Comparison of ENCODE assay signal across 8 cellular contexts in the genomic region with DNA sequence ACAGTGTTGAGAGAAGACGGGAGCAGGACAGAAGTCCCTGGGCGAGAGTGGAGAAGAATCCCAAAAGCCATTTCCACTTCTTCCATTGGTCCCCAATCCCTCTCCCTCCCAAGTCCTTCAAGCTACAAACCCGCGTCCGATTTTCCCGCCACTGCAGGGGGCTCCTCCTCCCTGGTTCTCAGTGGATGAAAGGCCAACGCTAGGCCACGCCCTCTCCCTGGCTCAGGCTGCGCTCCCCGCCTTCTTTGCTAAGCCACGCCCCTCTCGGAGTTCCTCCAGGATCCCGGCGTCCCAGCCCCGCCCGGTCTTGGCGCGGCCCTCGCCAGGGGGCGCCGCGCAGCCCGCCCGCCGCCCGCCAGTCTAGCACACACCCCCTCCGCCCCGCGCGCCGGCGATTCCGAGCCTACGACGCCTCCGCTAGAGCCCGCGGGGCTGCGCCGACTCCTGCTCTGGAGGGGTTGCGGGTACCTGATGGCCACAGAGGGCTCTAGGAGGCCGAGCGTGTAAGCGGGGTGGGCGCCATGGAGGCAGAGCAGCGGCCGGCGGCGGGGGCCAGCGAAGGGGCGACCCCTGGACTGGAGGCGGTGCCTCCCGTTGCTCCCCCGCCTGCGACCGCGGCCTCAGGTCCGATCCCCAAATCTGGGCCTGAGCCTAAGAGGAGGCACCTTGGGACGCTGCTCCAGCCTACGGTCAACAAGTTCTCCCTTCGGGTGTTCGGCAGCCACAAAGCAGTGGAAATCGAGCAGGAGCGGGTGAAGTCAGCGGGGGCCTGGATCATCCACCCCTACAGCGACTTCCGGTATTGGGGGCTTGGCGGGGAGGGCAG. TPM values are rescaled to one million over a fixed set of nuclear protein-coding genes. Genes with fewer than 3 reads are reported as not detected.
DNase-seq lines count a peak whose midpoint lies in the region; ATAC-seq and TF ChIP-seq lines count a peak whose summit lies in the region.

TSS of gene HCN3 (plus strand) at position 394 of the 826 bp plus-strand sequence. CDS start at position 522, 128 bp downstream.

- H3K4me3 ChIP-seq in fibroblast of mammary gland (ENCODE audit: control insufficient read depth, low read depth, low read length) = peak within 1 kb of the TSS; percentile 58

- peaks cover 7% of the 10 kb centered on the region for H3K27me3 Mint-ChIP-seq in activated T-helper 1 cell treated with anti-CD3 and anti-CD28 coated beads, Interleukin-12 subunit alpha, Interleukin-12 subunit beta, Interleukin-2, Interleukin-4 antibody, amounts not matched to agents 30 ng/mL and 10 ng/mL and 1 ng/mL, durations not matched to agents 14 hours and 24 hours and 36 hours (ENCODE audit: insufficient read depth)
- H3K27me3 Mint-ChIP-seq in naive thymus-derived CD8-positive, alpha-beta T cell = no peaks in the 10 kb centered on the region
- H3K27me3 Mint-ChIP-seq in stimulated activated memory B cell treated with anti-CD40 and anti-IgM and Interleukin-4, amounts not matched to agents 10 μg/mL and 1 μg/mL and 100 μg/mL, for 72 hours = no peaks in the 10 kb centered on the region

- ATAC-seq in naive thymus-derived CD8-positive, alpha-beta T cell = peak; percentile 34 to 62
- ATAC-seq in stimulated activated memory B cell treated with anti-CD40 and anti-IgM and Interleukin-4, amounts not matched to agents 10 μg/mL and 1 μg/mL and 100 μg/mL, for 72 hours = peak; percentile 86

- H3K27ac Mint-ChIP-seq in activated T-helper 1 cell treated with anti-CD3 and anti-CD28 coated beads, Interleukin-12 subunit alpha, Interleukin-12 subunit beta, Interleukin-2, Interleukin-4 antibody, amounts not matched to agents 30 ng/mL and 10 ng/mL and 1 ng/mL, durations not matched to agents 14 hours and 24 hours and 36 hours = peak within 1 kb of the TSS; percentile 62
- H3K27ac Mint-ChIP-seq in naive thymus-derived CD8-positive, alpha-beta T cell = peak within 1 kb of the TSS in 8 of 10 donors; percentile 23 to 88 (median 67)
- no peak within 1 kb of the TSS for H3K27ac Mint-ChIP-seq in stimulated activated memory B cell treated with anti-CD40 and anti-IgM and Interleukin-4, amounts not matched to agents 10 μg/mL and 1 μg/mL and 100 μg/mL, for 72 hours

- H3K4me3 Mint-ChIP-seq in activated T-helper 1 cell treated with anti-CD3 and anti-CD28 coated beads, Interleukin-12 subunit alpha, Interleukin-12 subunit beta, Interleukin-2, Interleukin-4 antibody, amounts not matched to agents 30 ng/mL and 10 ng/mL and 1 ng/mL, durations not matched to agents 14 hours and 24 hours and 36 hours = peak within 1 kb of the TSS; percentile 83
- H3K4me3 Mint-ChIP-seq in naive thymus-derived CD8-positive, alpha-beta T cell = peak within 1 kb of the TSS; percentile 68 to 84 (median 78)
- peak within 1 kb of the TSS; percentile 86 for H3K4me3 Mint-ChIP-seq in stimulated activated memory B cell treated with anti-CD40 and anti-IgM and Interleukin-4, amounts not matched to agents 10 μg/mL and 1 μg/mL and 100 μg/mL, for 72 hours

- TF ChIP-seq CTCF in LNCAP (IDR thresholded peaks at IDR 0.05) (peak; percentile 86), fibroblast of mammary gland (conservative IDR thresholded peaks at IDR 0.05; ENCODE audit: control insufficient read depth, insufficient read depth, low read depth, low read length) (peak; percentile 12)

- H3K36me3 Mint-ChIP-seq in activated T-helper 1 cell treated with anti-CD3 and anti-CD28 coated beads, Interleukin-12 subunit alpha, Interleukin-12 subunit beta, Interleukin-2, Interleukin-4 antibody, amounts not matched to agents 30 ng/mL and 10 ng/mL and 1 ng/mL, durations not matched to agents 14 hours and 24 hours and 36 hours (ENCODE audit: low read depth) = peaks cover 6% of the 10 kb centered on the region
- no peaks in the 10 kb centered on the region for H3K36me3 Mint-ChIP-seq in naive thymus-derived CD8-positive, alpha-beta T cell
- peaks cover 6% of the 10 kb centered on the region for H3K36me3 Mint-ChIP-seq in stimulated activated memory B cell treated with anti-CD40 and anti-IgM and Interleukin-4, amounts not matched to agents 10 μg/mL and 1 μg/mL and 100 μg/mL, for 72 hours

- H3K9me3 Mint-ChIP-seq in activated T-helper 1 cell treated with anti-CD3 and anti-CD28 coated beads, Interleukin-12 subunit alpha, Interleukin-12 subunit beta, Interleukin-2, Interleukin-4 antibody, amounts not matched to agents 30 ng/mL and 10 ng/mL and 1 ng/mL, durations not matched to agents 14 hours and 24 hours and 36 hours = no peaks in the 10 kb centered on the region
- no peaks in the 10 kb centered on the region for H3K9me3 Mint-ChIP-seq in naive thymus-derived CD8-positive, alpha-beta T cell
- no peaks in the 10 kb centered on the region for H3K9me3 Mint-ChIP-seq in stimulated activated memory B cell treated with anti-CD40 and anti-IgM and Interleukin-4, amounts not matched to agents 10 μg/mL and 1 μg/mL and 100 μg/mL, for 72 hours

- POLR2A ChIA-PET in naive thymus-derived CD8-positive, alpha-beta T cell (lab: Charles Lee) = interaction anchor here (1.2 to 5.9 kb wide), 3 partner anchors 22 to 46 kb away, joined by 4 to 30 read pairs (median 4); partner anchors contain the start of gene ENTREP3

- peaks cover 38% of the 10 kb centered on the region for H3K4me1 Mint-ChIP-seq in activated T-helper 1 cell treated with anti-CD3 and anti-CD28 coated beads, Interleukin-12 subunit alpha, Interleukin-12 subunit beta, Interleukin-2, Interleukin-4 antibody, amounts not matched to agents 30 ng/mL and 10 ng/mL and 1 ng/mL, durations not matched to agents 14 hours and 24 hours and 36 hours (ENCODE audit: low read depth)
- H3K4me1 Mint-ChIP-seq in naive thymus-derived CD8-positive, alpha-beta T cell = peaks cover 16 to 42% (median 36%) of the 10 kb centered on the region in 4 donors
- H3K4me1 Mint-ChIP-seq in stimulated activated memory B cell treated with anti-CD40 and anti-IgM and Interleukin-4, amounts not matched to agents 10 μg/mL and 1 μg/mL and 100 μg/mL, for 72 hours = peaks cover 40% of the 10 kb centered on the region

- peak; percentile 98 for DNase-seq in DMS79 treated with DMSO at 0.1 percent for 48 hours (lab: John Stamatoyannopoulos, UW)
- DNase-seq in GOT3 (lab: John Stamatoyannopoulos, UW) = peak; percentile 88
- DNase-seq in RKO (ENCODE audit: low spot score) = peak; percentile 95
- peak; percentile 91 for DNase-seq in activated T-helper 1 cell treated with anti-CD3 and anti-CD28 coated beads, Interleukin-12 subunit alpha, Interleukin-12 subunit beta, Interleukin-2, Interleukin-4 antibody, amounts not matched to agents 30 ng/mL and 10 ng/mL and 1 ng/mL, durations not matched to agents 14 hours and 24 hours and 36 hours (ENCODE audit: low spot score)
- peak; percentile 94 for DNase-seq in fibroblast of mammary gland (ENCODE audit: low read depth)
- peak; percentile 68 to 94 (median 82) for DNase-seq in naive thymus-derived CD8-positive, alpha-beta T cell

- intact Hi-C loops in activated T-helper 1 cell treated with anti-CD3 and anti-CD28 coated beads, Interleukin-12 subunit alpha, Interleukin-12 subunit beta, Interleukin-2, Interleukin-4 antibody, amounts not matched to agents 30 ng/mL and 10 ng/mL and 1 ng/mL, durations not matched to agents 14 hours and 24 hours and 36 hours (cut with micrococcal nuclease) = loop anchor here (1.0 to 10.0 kb wide), 9 partner anchors 15 to 778 kb away; partner anchors contain the start of genes ENTREP3, FDPS, LAMTOR2 and SCAMP3

RNA-seq across cellular contexts. Expression of gene HCN3, which starts in this region (rescaled TPM):
- total RNA-seq in activated T-helper 1 cell treated with anti-CD3 and anti-CD28 coated beads, Interleukin-12 subunit alpha, Interleukin-12 subunit beta, Interleukin-2, Interleukin-4 antibody, amounts not matched to agents 30 ng/mL and 10 ng/mL and 1 ng/mL, durations not matched to agents 14 hours and 24 hours and 36 hours = 2.5 and 3.3 TPM in 2 replicates
- 1 to 10 TPM; 3.9 to 4.1 TPM for total RNA-seq in naive thymus-derived CD8-positive, alpha-beta T cell
- polyA plus RNA-seq in naive thymus-derived CD8-positive, alpha-beta T cell = under 1 TPM in 2 of 3 donors, not detected in 1; 0.20 to 0.51 TPM

Comparison
In these comparisons a context has a peak if more than half of its experiments do, and no peak if none do; other contexts are left out.
1. Peak in every context shown above with its lines: DNase-seq, ATAC-seq and H3K4me3 ChIP-seq.